Comparison of ENCODE assay signal across 9 cellular contexts in the genomic region with DNA sequence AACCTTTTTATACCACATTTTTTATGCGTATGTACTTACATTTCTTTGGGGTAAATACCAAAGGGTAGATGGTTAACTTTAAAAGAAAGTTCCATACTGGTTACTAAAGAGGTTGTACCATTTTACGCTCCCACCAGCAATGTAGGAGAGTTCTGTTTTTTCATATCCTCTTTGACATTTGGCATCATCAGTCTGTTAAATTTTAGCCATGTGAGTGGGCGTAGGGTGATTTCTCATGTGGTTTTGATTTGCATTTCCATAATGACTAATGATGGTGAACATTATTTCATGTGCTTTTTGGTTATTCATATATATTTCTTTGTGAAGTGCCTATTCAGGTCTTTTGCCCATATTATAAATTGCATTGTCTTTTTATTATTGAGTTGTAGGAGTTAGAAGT.
A peak's percentile ranks its signal among the peaks of the same experiment; 100 is the strongest.
DNase-seq lines count a peak whose midpoint lies in the region; ATAC-seq and TF ChIP-seq lines count a peak whose summit lies in the region.
"Had no signal": no experiment of that assay in that cellular context is flagged by ENCODE, and none has a peak within 500 bp of the region (broad histone marks: within the 10 kb centered on the region; RNA-seq: fewer than 3 reads in every experiment).

No MANE protein-coding gene starts in this region.

- H2AFZ ChIP-seq in MM.1S (ENCODE audit: low read length): no peak overlapping the region

- H3K4me1 ChIP-seq in MM.1S (ENCODE audit: low read length): no peaks in the 10 kb centered on the region

- no peaks in the 10 kb centered on the region for H3K9me2 ChIP-seq in MM.1S (replicated peaks; ENCODE audit: insufficient read depth, low read length)

- no peak overlapping the region for H3K4me3 ChIP-seq in MM.1S (ENCODE audit: low read length)
- H3K4me3 ChIP-seq: thoracic aorta had no signal

- peak; percentile 89 for ATAC-seq in GM18873 (IDR thresholded peaks at IDR 0.05; ENCODE audit: low FRiP score, unreplicated experiment)
- peak; percentile 67 for ATAC-seq in GM21526 (IDR thresholded peaks at IDR 0.05; ENCODE audit: low FRiP score, unreplicated experiment)
- ATAC-seq in HG03139 (IDR thresholded peaks at IDR 0.05; ENCODE audit: unreplicated experiment): peak; percentile 94

- H3K36me3 ChIP-seq in MM.1S (replicated peaks; ENCODE audit: insufficient read depth, low read length): no peaks in the 10 kb centered on the region
- H3K36me3 ChIP-seq: thoracic aorta had no signal

- H3K4me2 ChIP-seq in MM.1S (ENCODE audit: low read depth, low read length): no peak overlapping the region

- no peaks in the 10 kb centered on the region for H3K79me2 ChIP-seq in MM.1S (ENCODE audit: low read length)

- H3K27ac ChIP-seq in MM.1S (ENCODE audit: low read length): no peak overlapping the region
- H3K27ac ChIP-seq: thoracic aorta had no signal

- no peaks in the 10 kb centered on the region for H4K20me1 ChIP-seq in MM.1S (ENCODE audit: insufficient read depth, low read length)

- no peak overlapping the region for H3K9ac ChIP-seq in MM.1S (ENCODE audit: low read length)

- DNase-seq in fibroblast of the conjunctiva (ENCODE audit: low read depth): peak; percentile 17
- no peak for DNase-seq in MM.1S
- no peak for DNase-seq in SHP77 treated with DMSO at 0.1 percent for 48 hours (lab: John Stamatoyannopoulos, UW)
- DNase-seq in effector CD4-positive, alpha-beta T cell: no peak
- DNase-seq: NCI-H2029 treated with DMSO at 0.1 percent for 48 hours had no signal

- no peaks in the 10 kb centered on the region for H3K27me3 ChIP-seq in MM.1S (replicated peaks; ENCODE audit: insufficient read depth, low read length)

- H3F3A ChIP-seq in MM.1S (ENCODE audit: insufficient read depth, low read length): no peaks in the 10 kb centered on the region

- TF ChIP-seq CTCF in MM.1S (IDR thresholded peaks at IDR 0.05; ENCODE audit: low read length): no peak

- H3K9me3 ChIP-seq in MM.1S (replicated peaks; ENCODE audit: insufficient read depth, low read length): no peaks in the 10 kb centered on the region
- H3K9me3 ChIP-seq: thoracic aorta had no signal
